ENCODE assay signal across 2 cellular contexts in the genomic region with DNA sequence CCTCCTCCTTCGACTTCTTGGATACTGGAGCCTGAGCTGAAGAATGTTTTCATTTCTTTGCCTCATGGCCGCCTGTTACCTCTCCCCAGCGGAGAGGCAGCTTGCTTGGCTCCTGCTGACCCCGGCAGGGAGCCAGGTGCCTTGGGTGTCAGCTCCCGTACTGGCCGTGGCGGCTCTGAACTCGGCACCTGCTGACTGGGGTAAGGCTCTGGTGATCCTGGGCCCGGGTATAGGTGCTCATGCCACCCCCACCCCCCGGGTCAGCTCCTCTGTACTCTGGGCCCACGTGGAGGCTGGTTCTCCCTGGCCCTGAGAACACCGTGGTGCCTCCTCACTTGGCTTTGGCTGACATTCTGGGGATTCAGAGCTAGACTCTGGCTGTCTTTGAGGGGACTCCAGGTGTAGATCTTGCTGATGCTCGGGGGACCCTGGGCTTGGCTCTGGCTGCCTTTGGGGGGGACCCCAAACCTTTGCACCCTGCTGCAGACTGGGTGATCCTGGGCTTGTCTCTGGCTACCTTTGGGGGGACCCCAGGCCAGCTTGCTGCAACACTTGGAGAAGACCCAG. TPM values are rescaled to one million over a fixed set of nuclear protein-coding genes. Genes with fewer than 3 reads are reported as not detected.
"Had no signal": no experiment of that assay in that cellular context is flagged by ENCODE, and none has a peak within 500 bp of the region (broad histone marks: within the 10 kb centered on the region; RNA-seq: fewer than 3 reads in every experiment).

No MANE protein-coding gene starts in this region.

RNA-seq across cellular contexts. Expression of gene FLT4, which starts 22.6 kb away (rescaled TPM):
- total RNA-seq: osteoblast, smooth muscle cell had no signal
- polyA plus RNA-seq: smooth muscle cell had no signal
